Comparison of ENCODE assay signal across 32 cellular contexts in genomic region chr22:35413624-35414023, GRCh38. TPM values are rescaled to one million over a fixed set of nuclear protein-coding genes. Genes with fewer than 3 reads are reported as not detected.
"Had no signal": no experiment of that assay in that cellular context is flagged by ENCODE, and none has a peak within 500 bp of the region (broad histone marks: within the 10 kb centered on the region; RNA-seq: fewer than 3 reads in every experiment).

No MANE protein-coding gene starts in this region.

- H3K4me3 ChIP-seq: cardiac muscle cell, K562 had no signal

- H3K9me3 Mint-ChIP-seq: activated CD4-positive, alpha-beta memory T cell treated with anti-CD3 and anti-CD28 coated beads for 36 hours; activated CD4-positive, alpha-beta T cell treated with anti-CD3 and anti-CD28 coated beads, Interleukin-2, amount 10 ng/mL, durations not matched to agents 24 days and 14 days; activated naive CD8-positive, alpha-beta T cell treated with anti-CD3 and anti-CD28 coated beads for 36 hours; activated T-cell treated with anti-CD3 and anti-CD28 coated beads, Interleukin-2, amount 50 U/mL, for 72 hours; activated T-helper 17 cell treated with anti-CD3 and anti-CD28 coated beads, Interleukin-2, amount 50 U/mL, for 72 hours; central memory CD8-positive, alpha-beta T cell had no signal

- H3K27me3 Mint-ChIP-seq: activated CD4-positive, alpha-beta memory T cell treated with anti-CD3 and anti-CD28 coated beads for 36 hours; activated CD4-positive, alpha-beta T cell treated with anti-CD3 and anti-CD28 coated beads, Interleukin-2, amount 10 ng/mL, durations not matched to agents 24 days and 14 days; activated naive CD8-positive, alpha-beta T cell treated with anti-CD3 and anti-CD28 coated beads for 36 hours; activated T-helper 17 cell treated with anti-CD3 and anti-CD28 coated beads, Interleukin-2, amount 50 U/mL, for 72 hours; central memory CD8-positive, alpha-beta T cell had no signal

- H3K4me3 Mint-ChIP-seq: activated CD4-positive, alpha-beta memory T cell treated with anti-CD3 and anti-CD28 coated beads for 36 hours; activated CD4-positive, alpha-beta T cell treated with anti-CD3 and anti-CD28 coated beads, Interleukin-2, amount 10 ng/mL, durations not matched to agents 24 days and 14 days; activated naive CD8-positive, alpha-beta T cell treated with anti-CD3 and anti-CD28 coated beads for 36 hours; activated T-cell treated with anti-CD3 and anti-CD28 coated beads, Interleukin-2, amount 50 U/mL, for 72 hours; activated T-helper 17 cell treated with anti-CD3 and anti-CD28 coated beads, Interleukin-2, amount 50 U/mL, for 72 hours; central memory CD8-positive, alpha-beta T cell had no signal

- H3K36me3 ChIP-seq: brain microvascular endothelial cell had no signal

- DNase-seq: activated CD4-positive, alpha-beta memory T cell treated with anti-CD3 and anti-CD28 coated beads for 36 hours; activated CD4-positive, alpha-beta T cell treated with anti-CD3 and anti-CD28 coated beads, Interleukin-2, amount 10 ng/mL, durations not matched to agents 24 days and 14 days; activated effector memory CD4-positive, alpha-beta T cell treated with anti-CD3 and anti-CD28 coated beads, Interleukin-2, amount 50 U/mL, for 16 hours; activated naive CD4-positive, alpha-beta T cell; activated naive CD4-positive, alpha-beta T cell treated with anti-CD3 and anti-CD28 coated beads, Interleukin-2, amount 50 U/mL, for 16 hours; activated naive CD8-positive, alpha-beta T cell treated with anti-CD3 and anti-CD28 coated beads for 36 hours; activated T-cell treated with anti-CD3 and anti-CD28 coated beads, Interleukin-2, amount 50 U/mL, for 1 hour; activated T-cell treated with anti-CD3 and anti-CD28 coated beads, Interleukin-2, amount 50 U/mL, for 72 hours; amniotic stem cell; aorta; brain microvascular endothelial cell; NCI-H1092 treated with DMSO at 0.1 percent for 48 hours; NCI-H1417; NCI-H146; NCI-H187; NCI-H2029 treated with DMSO at 0.1 percent for 48 hours; NCI-H2107; NCI-H2171; NCI-H510A; NCI-H526; NCI-H748 treated with DMSO at 0.1 percent for 48 hours; NK-92 treated with Interleukin-12 subunit alpha and Interleukin-12 subunit beta, amount 100 ng/mL, for 24 hours; OCI-M1; Right ventricle myocardium superior; SW 1271; T-helper 1 cell; T-helper 2 cell; T-helper 9 cell had no signal

- H3K27ac ChIP-seq: brain microvascular endothelial cell, cardiac muscle cell had no signal

- H3K27me3 ChIP-seq: brain microvascular endothelial cell, cardiac muscle cell had no signal

- ATAC-seq: activated T-cell treated with anti-CD3 and anti-CD28 coated beads, Interleukin-2, amount 50 U/mL, for 72 hours; activated T-helper 17 cell treated with anti-CD3 and anti-CD28 coated beads, Interleukin-2, amount 50 U/mL, for 72 hours; K562 had no signal

- H3K4me1 Mint-ChIP-seq: activated T-helper 17 cell treated with anti-CD3 and anti-CD28 coated beads, Interleukin-2, amount 50 U/mL, for 72 hours had no signal

- H3K27ac Mint-ChIP-seq: activated CD4-positive, alpha-beta memory T cell treated with anti-CD3 and anti-CD28 coated beads for 36 hours; activated CD4-positive, alpha-beta T cell treated with anti-CD3 and anti-CD28 coated beads, Interleukin-2, amount 10 ng/mL, durations not matched to agents 24 days and 14 days; activated naive CD8-positive, alpha-beta T cell treated with anti-CD3 and anti-CD28 coated beads for 36 hours; activated T-cell treated with anti-CD3 and anti-CD28 coated beads, Interleukin-2, amount 50 U/mL, for 72 hours; activated T-helper 17 cell treated with anti-CD3 and anti-CD28 coated beads, Interleukin-2, amount 50 U/mL, for 72 hours had no signal

RNA-seq across cellular contexts. Expression of gene HMOX1, which starts 32.7 kb away (rescaled TPM):
- total RNA-seq: K562 had no signal
- polyA plus RNA-seq: K562 had no signal
